Comparison of ENCODE assay signal across 12 cellular contexts in genomic region chr5:6734781-6735180, GRCh38. TPM values are rescaled to one million over a fixed set of nuclear protein-coding genes. Genes with fewer than 3 reads are reported as not detected.
A peak's percentile ranks its signal among the peaks of the same experiment; 100 is the strongest.
DNase-seq lines count a peak whose midpoint lies in the region; ATAC-seq and TF ChIP-seq lines count a peak whose summit lies in the region.
"Had no signal": no experiment of that assay in that cellular context is flagged by ENCODE, and none has a peak within 500 bp of the region (broad histone marks: within the 10 kb centered on the region; RNA-seq: fewer than 3 reads in every experiment).

No MANE protein-coding gene starts in this region.

- H3K4me1 ChIP-seq in CD8-positive, alpha-beta T cell (ENCODE audit: insufficient read depth, low read length), result peaks cover 18% of the 10 kb centered on the region
- H3K4me1 ChIP-seq in naive thymus-derived CD4-positive, alpha-beta T cell (ENCODE audit: control insufficient read depth in 2 of 2, insufficient read depth in 2 of 2, low read length in 2 of 2), result peaks cover 5 to 21% of the 10 kb centered on the region in 2 donors

- H3K4me3 ChIP-seq in CD8-positive, alpha-beta T cell (ENCODE audit: low read depth, low read length), result no peak overlapping the region
- no peak overlapping the region for H3K4me3 ChIP-seq in naive thymus-derived CD4-positive, alpha-beta T cell (ENCODE audit: low read length)

- H3K36me3 ChIP-seq in CD8-positive, alpha-beta T cell (ENCODE audit: insufficient read depth, low read length), result peaks cover 13% of the 10 kb centered on the region
- peaks cover 3 to 33% (median 4%) of the 10 kb centered on the region in 3 experiments for H3K36me3 ChIP-seq in naive thymus-derived CD4-positive, alpha-beta T cell (ENCODE audit: control insufficient read depth in 2 of 3, insufficient read depth in 3 of 3, low read length in 3 of 3)

- POLR2A ChIA-PET in CD8-positive, alpha-beta T cell (lab: Charles Lee), result interaction anchor here (0.6 kb wide), 1 partner anchor 82 kb away, joined by 5 read pairs; no protein-coding TSS in a partner anchor
- POLR2A ChIA-PET in RWPE1 (lab: Yijun Ruan, JAX; ENCODE audit: low non-redundant PET), result no interaction called here
- POLR2A ChIA-PET in naive thymus-derived CD4-positive, alpha-beta T cell (lab: Charles Lee), result no interaction called here

- peak overlapping the region; percentile 60 for H3K27ac Mint-ChIP-seq in CD8-positive, alpha-beta T cell
- peak overlapping the region in 8 of 9 donors; percentile 66 to 85 (median 78) for H3K27ac Mint-ChIP-seq in naive thymus-derived CD4-positive, alpha-beta T cell

- no peak for TF ChIP-seq CTCF in CD8-positive, alpha-beta T cell (IDR thresholded peaks at IDR 0.05)
- TF ChIP-seq CTCF in RWPE1 (conservative IDR thresholded peaks at IDR 0.05; ENCODE audit: low read depth), result no peak

- intact Hi-C loops in CD8-positive, alpha-beta T cell (cut with DNase I, micrococcal nuclease), result no loop called here
- intact Hi-C loops in naive thymus-derived CD4-positive, alpha-beta T cell (cut with micrococcal nuclease), result no loop called here

- CTCF ChIA-PET in CD8-positive, alpha-beta T cell (lab: Charles Lee), result no interaction called here
- CTCF ChIA-PET in RWPE1 (lab: Yijun Ruan, JAX), result no interaction called here
- CTCF ChIA-PET in naive thymus-derived CD4-positive, alpha-beta T cell (lab: Charles Lee), result no interaction called here

- no peak for DNase-seq in CD8-positive, alpha-beta T cell
- DNase-seq in RWPE1 (ENCODE audit: low spot score) (no peak), COLO829 (ENCODE audit: low spot score) (no peak), islet precursor cell (no peak)
- DNase-seq in naive thymus-derived CD4-positive, alpha-beta T cell, result peak in 1 of 9 donors; percentile 9
- DNase-seq: activated CD4-positive, alpha-beta T cell treated with anti-CD3 and anti-CD28 coated beads for 4 hours; GF-D8; MV-4-11; OCI-M1 had no signal

- no peaks in the 10 kb centered on the region for H3K9me3 Mint-ChIP-seq in CD8-positive, alpha-beta T cell
- H3K9me3 Mint-ChIP-seq in naive thymus-derived CD4-positive, alpha-beta T cell, result no peaks in the 10 kb centered on the region

- H3K4me1 Mint-ChIP-seq in CD8-positive, alpha-beta T cell (ENCODE audit: low read depth), result peaks cover 57% of the 10 kb centered on the region
- peaks cover 37 to 74% (median 63%) of the 10 kb centered on the region in 7 donors for H3K4me1 Mint-ChIP-seq in naive thymus-derived CD4-positive, alpha-beta T cell

- no peak overlapping the region for H3K27ac ChIP-seq in CD8-positive, alpha-beta T cell (ENCODE audit: low read depth, low read length)
- 0 out of 2 replicates have a peak overlapping the region, but pooled peaks have one; percentile 10 for H3K27ac ChIP-seq in RWPE1
- H3K27ac ChIP-seq in naive thymus-derived CD4-positive, alpha-beta T cell (ENCODE audit: low read depth, low read length), result no peak overlapping the region
- H3K27ac ChIP-seq: epithelial cell of prostate had no signal

- H3K36me3 Mint-ChIP-seq in CD8-positive, alpha-beta T cell, result peaks cover 45% of the 10 kb centered on the region
- H3K36me3 Mint-ChIP-seq in naive thymus-derived CD4-positive, alpha-beta T cell, result peaks cover 0 to 32% (median 5%) of the 10 kb centered on the region in 5 donors

- no peak overlapping the region for H3K4me3 Mint-ChIP-seq in CD8-positive, alpha-beta T cell
- H3K4me3 Mint-ChIP-seq in naive thymus-derived CD4-positive, alpha-beta T cell, result peak overlapping the region in 2 of 10 donors; percentile 10 to 47

- ATAC-seq in CD8-positive, alpha-beta T cell, result peak; percentile 58
- ATAC-seq in GM18511 (IDR thresholded peaks at IDR 0.05; ENCODE audit: unreplicated experiment), result peak; percentile 36
- peak; percentile 43 for ATAC-seq in naive thymus-derived CD4-positive, alpha-beta T cell
- ATAC-seq in GM19351 (IDR thresholded peaks at IDR 0.05; ENCODE audit: unreplicated experiment), result no peak

- no peaks in the 10 kb centered on the region for H3K27me3 ChIP-seq in CD8-positive, alpha-beta T cell (ENCODE audit: insufficient read depth, low read length)
- no peaks in the 10 kb centered on the region for H3K27me3 ChIP-seq in naive thymus-derived CD4-positive, alpha-beta T cell (ENCODE audit: control insufficient read depth in 2 of 2, insufficient read depth in 2 of 2, low read length in 2 of 2)

- H3K27me3 Mint-ChIP-seq in CD8-positive, alpha-beta T cell (ENCODE audit: low read depth), result no peaks in the 10 kb centered on the region
- H3K27me3 Mint-ChIP-seq in naive thymus-derived CD4-positive, alpha-beta T cell, result no peaks in the 10 kb centered on the region

- H3K9me3 ChIP-seq in CD8-positive, alpha-beta T cell (ENCODE audit: low read length), result no peaks in the 10 kb centered on the region
- H3K9me3 ChIP-seq in naive thymus-derived CD4-positive, alpha-beta T cell (ENCODE audit: control insufficient read depth in 2 of 3, low read length in 3 of 3), result no peaks in the 10 kb centered on the region

RNA-seq across cellular contexts. Expression of gene TENT4A, which starts 21.5 kb away (rescaled TPM):
- 10 to 100 TPM; 39.9 to 42.6 TPM for total RNA-seq in CD8-positive, alpha-beta T cell
- total RNA-seq in naive thymus-derived CD4-positive, alpha-beta T cell, result 10 to 100 TPM; 34.9 to 61.4 (median 52.2) TPM
- 1 to 10 TPM; 1.6 to 2.2 TPM for polyA plus RNA-seq in naive thymus-derived CD4-positive, alpha-beta T cell
